1 cellular context compared by ENCODE assay signal in the genomic region with DNA sequence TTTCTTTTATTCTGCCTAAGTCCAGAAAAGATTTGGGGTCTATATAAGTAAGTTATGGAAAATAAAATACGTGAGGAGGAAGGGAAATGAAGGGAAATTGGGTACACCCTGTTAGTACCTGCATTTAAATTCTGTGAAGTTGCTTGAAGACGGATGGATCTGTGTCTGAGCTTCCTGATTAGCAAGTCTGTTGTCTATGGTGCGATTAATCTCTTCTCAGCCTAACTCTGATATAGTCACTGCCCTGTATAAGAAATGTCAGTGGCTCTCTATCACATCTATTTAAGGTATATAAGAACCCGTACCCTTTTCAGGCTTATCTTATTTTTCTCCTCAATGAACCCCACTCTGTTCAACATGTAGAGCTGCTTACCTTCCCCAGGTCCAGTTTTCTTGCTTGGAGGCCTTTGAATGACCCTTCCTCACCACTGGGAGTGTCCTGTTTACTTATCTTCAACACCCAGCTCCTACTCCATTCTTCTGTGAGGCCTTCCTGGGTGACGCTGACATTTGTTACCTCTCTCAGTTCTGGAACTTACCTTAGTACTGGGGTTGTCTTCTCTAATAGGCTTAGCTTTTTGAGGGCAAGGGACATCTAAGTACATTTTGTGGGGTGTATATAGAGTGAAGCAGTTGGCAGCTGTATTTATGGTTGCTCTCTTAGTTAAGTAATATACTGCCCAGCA.
TF ChIP-seq lines count a peak whose summit lies in the region.

No MANE protein-coding gene starts in this region.

TF ChIP-seq in GM23338, 12 proteins besides CTCF, POLR2A, EP300 and RAD21:
- TF ChIP-seq, protein P1, sequence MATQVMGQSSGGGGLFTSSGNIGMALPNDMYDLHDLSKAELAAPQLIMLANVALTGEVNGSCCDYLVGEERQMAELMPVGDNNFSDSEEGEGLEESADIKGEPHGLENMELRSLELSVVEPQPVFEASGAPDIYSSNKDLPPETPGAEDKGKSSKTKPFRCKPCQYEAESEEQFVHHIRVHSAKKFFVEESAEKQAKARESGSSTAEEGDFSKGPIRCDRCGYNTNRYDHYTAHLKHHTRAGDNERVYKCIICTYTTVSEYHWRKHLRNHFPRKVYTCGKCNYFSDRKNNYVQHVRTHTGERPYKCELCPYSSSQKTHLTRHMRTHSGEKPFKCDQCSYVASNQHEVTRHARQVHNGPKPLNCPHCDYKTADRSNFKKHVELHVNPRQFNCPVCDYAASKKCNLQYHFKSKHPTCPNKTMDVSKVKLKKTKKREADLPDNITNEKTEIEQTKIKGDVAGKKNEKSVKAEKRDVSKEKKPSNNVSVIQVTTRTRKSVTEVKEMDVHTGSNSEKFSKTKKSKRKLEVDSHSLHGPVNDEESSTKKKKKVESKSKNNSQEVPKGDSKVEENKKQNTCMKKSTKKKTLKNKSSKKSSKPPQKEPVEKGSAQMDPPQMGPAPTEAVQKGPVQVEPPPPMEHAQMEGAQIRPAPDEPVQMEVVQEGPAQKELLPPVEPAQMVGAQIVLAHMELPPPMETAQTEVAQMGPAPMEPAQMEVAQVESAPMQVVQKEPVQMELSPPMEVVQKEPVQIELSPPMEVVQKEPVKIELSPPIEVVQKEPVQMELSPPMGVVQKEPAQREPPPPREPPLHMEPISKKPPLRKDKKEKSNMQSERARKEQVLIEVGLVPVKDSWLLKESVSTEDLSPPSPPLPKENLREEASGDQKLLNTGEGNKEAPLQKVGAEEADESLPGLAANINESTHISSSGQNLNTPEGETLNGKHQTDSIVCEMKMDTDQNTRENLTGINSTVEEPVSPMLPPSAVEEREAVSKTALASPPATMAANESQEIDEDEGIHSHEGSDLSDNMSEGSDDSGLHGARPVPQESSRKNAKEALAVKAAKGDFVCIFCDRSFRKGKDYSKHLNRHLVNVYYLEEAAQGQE (IDR thresholded peaks at IDR 0.05; ENCODE audit: unreplicated experiment), result no peak
- no peak for TF ChIP-seq POLR2AphosphoS5 (IDR thresholded peaks at IDR 0.05; ENCODE audit: low read depth)
- no peak for TF ChIP-seq EZH2 (IDR thresholded peaks at IDR 0.05; ENCODE audit: low read depth, unreplicated experiment)
- no peak for TF ChIP-seq ZNF462 (CRISPR knock-in tag; IDR thresholded peaks at IDR 0.05)
